Comparison of ENCODE assay signal across 8 cellular contexts in genomic region chr12:81450920-81451739, GRCh38.
A peak's percentile ranks its signal among the peaks of the same experiment; 100 is the strongest.
DNase-seq lines count a peak whose midpoint lies in the region; ATAC-seq and TF ChIP-seq lines count a peak whose summit lies in the region.

No MANE protein-coding gene starts in this region.

- peak; percentile 37 for TF ChIP-seq RAD21 in neural cell (conservative IDR thresholded peaks at IDR 0.05)

- peak; percentile 70 for ATAC-seq in GM18505 (IDR thresholded peaks at IDR 0.05; ENCODE audit: unreplicated experiment)
- no peak for ATAC-seq in HG02970 (IDR thresholded peaks at IDR 0.05; ENCODE audit: low FRiP score, unreplicated experiment)

- BruUV-seq in PC-9 (replicated peaks; lab: Mats Ljungman, UMichigan): no TSS peak

- H3K4me3 ChIP-seq in PC-9 (no peak overlapping the region), neural cell (ENCODE audit: low read length) (no peak overlapping the region)

- DNase-seq in AG08395 (ENCODE audit: low spot score) (peak; percentile 58), HuH-7 (ENCODE audit: low spot score) (peak; percentile 51), PC-9 (peak; percentile 11 to 39), erythroblast (lab: John Stamatoyannopoulos, UW) (peak; percentile 12 to 39)
- no peak for DNase-seq in activated CD4-positive, alpha-beta T cell treated with anti-CD3 and anti-CD28 coated beads for 4 hours

- TF ChIP-seq POLR2A in GM18505 (IDR thresholded peaks at IDR 0.05; ENCODE audit: borderline replicate concordance, extremely low read depth, insufficient read depth, insufficient read length): no peak
- no peak for TF ChIP-seq POLR2A in erythroblast (IDR thresholded peaks at IDR 0.05; ENCODE audit: low read length)

- H3K9me2 ChIP-seq in PC-9 (ENCODE audit: insufficient read depth): no peaks in the 10 kb centered on the region
- H3K9me2 ChIP-seq in neural cell (ENCODE audit: insufficient read depth, low read length): no peaks in the 10 kb centered on the region

- no peaks in the 10 kb centered on the region for H4K20me1 ChIP-seq in PC-9 (ENCODE audit: insufficient read depth)
- no peaks in the 10 kb centered on the region for H4K20me1 ChIP-seq in neural cell (ENCODE audit: insufficient read depth)

- TF ChIP-seq EP300 in neural cell (conservative IDR thresholded peaks at IDR 0.05; ENCODE audit: poor library complexity, severe bottlenecking): no peak

- H3K27me3 ChIP-seq in PC-9 (ENCODE audit: insufficient read depth, low read depth): no peaks in the 10 kb centered on the region
- H3K27me3 ChIP-seq in neural cell (ENCODE audit: insufficient read depth, low read depth, low read length): no peaks in the 10 kb centered on the region

- no peak overlapping the region for H2AFZ ChIP-seq in PC-9
- H2AFZ ChIP-seq in neural cell (ENCODE audit: low read depth, low read length): no peak overlapping the region

- no peaks in the 10 kb centered on the region for H3K79me2 ChIP-seq in PC-9 (ENCODE audit: low read depth)
- no peaks in the 10 kb centered on the region for H3K79me2 ChIP-seq in neural cell (replicated peaks; ENCODE audit: insufficient read depth, low read length)

- POLR2A ChIA-PET in PC-9 (lab: Charles Lee; ENCODE audit: unreplicated experiment): no interaction called here

- TF ChIP-seq CTCF in PC-9 (conservative IDR thresholded peaks at IDR 0.05) (peak; percentile 83), neural cell (IDR thresholded peaks at IDR 0.05; ENCODE audit: poor library complexity, severe bottlenecking) (peak; percentile 37)

- H3K9ac ChIP-seq in neural cell (ENCODE audit: low read length): no peak overlapping the region

- H3K27ac ChIP-seq in PC-9: no peak overlapping the region
- no peak overlapping the region for H3K27ac ChIP-seq in neural cell (ENCODE audit: low read length)

- no peaks in the 10 kb centered on the region for H3K9me3 ChIP-seq in PC-9 (ENCODE audit: insufficient read depth, low read depth)
- no peaks in the 10 kb centered on the region for H3K9me3 ChIP-seq in neural cell (ENCODE audit: low read length)

- CTCF ChIA-PET in PC-9 (lab: Charles Lee): interaction anchor here (0.8 kb wide), 1 partner anchor 22 kb away, joined by 3 read pairs; no protein-coding TSS in a partner anchor

- H3K36me3 ChIP-seq in PC-9 (ENCODE audit: low read depth) (no peaks in the 10 kb centered on the region), neural cell (ENCODE audit: insufficient read depth, low read length) (no peaks in the 10 kb centered on the region)

- H3F3A ChIP-seq in PC-9 (ENCODE audit: insufficient read depth, low read depth) (no peaks in the 10 kb centered on the region), neural cell (ENCODE audit: insufficient read depth, low read length, poor library complexity, severe bottlenecking) (no peaks in the 10 kb centered on the region)

- H3K4me2 ChIP-seq in PC-9: no peak overlapping the region
- H3K4me2 ChIP-seq in neural cell (ENCODE audit: low read length): no peak overlapping the region

- intact Hi-C loops in PC-9 (cut with micrococcal nuclease; ENCODE audit: unreplicated experiment): loop anchor here (1.0 kb wide), 1 partner anchor 176 kb away; no protein-coding TSS in a partner anchor

- H3K4me1 ChIP-seq in PC-9 (replicated peaks; ENCODE audit: insufficient read depth): no peaks in the 10 kb centered on the region

TF ChIP-seq in neural cell, 6 proteins besides CTCF, POLR2A, EP300 and RAD21:
- TF ChIP-seq SMC3 (conservative IDR thresholded peaks at IDR 0.05; ENCODE audit: poor library complexity): peak; percentile 36
- no peak for TF ChIP-seq EZH2 (IDR thresholded peaks at IDR 0.05; ENCODE audit: borderline replicate concordance, insufficient read depth, low read length, poor library complexity, severe bottlenecking)
- TF ChIP-seq, protein P1, sequence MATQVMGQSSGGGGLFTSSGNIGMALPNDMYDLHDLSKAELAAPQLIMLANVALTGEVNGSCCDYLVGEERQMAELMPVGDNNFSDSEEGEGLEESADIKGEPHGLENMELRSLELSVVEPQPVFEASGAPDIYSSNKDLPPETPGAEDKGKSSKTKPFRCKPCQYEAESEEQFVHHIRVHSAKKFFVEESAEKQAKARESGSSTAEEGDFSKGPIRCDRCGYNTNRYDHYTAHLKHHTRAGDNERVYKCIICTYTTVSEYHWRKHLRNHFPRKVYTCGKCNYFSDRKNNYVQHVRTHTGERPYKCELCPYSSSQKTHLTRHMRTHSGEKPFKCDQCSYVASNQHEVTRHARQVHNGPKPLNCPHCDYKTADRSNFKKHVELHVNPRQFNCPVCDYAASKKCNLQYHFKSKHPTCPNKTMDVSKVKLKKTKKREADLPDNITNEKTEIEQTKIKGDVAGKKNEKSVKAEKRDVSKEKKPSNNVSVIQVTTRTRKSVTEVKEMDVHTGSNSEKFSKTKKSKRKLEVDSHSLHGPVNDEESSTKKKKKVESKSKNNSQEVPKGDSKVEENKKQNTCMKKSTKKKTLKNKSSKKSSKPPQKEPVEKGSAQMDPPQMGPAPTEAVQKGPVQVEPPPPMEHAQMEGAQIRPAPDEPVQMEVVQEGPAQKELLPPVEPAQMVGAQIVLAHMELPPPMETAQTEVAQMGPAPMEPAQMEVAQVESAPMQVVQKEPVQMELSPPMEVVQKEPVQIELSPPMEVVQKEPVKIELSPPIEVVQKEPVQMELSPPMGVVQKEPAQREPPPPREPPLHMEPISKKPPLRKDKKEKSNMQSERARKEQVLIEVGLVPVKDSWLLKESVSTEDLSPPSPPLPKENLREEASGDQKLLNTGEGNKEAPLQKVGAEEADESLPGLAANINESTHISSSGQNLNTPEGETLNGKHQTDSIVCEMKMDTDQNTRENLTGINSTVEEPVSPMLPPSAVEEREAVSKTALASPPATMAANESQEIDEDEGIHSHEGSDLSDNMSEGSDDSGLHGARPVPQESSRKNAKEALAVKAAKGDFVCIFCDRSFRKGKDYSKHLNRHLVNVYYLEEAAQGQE (IDR thresholded peaks at IDR 0.05; ENCODE audit: borderline replicate concordance): no peak
- no peak for TF ChIP-seq MXI1 (conservative IDR thresholded peaks at IDR 0.05; ENCODE audit: poor library complexity, severe bottlenecking)
- TF ChIP-seq TAF1 (IDR thresholded peaks at IDR 0.05; ENCODE audit: low read depth): no peak
- TF ChIP-seq POLR2AphosphoS5 (IDR thresholded peaks at IDR 0.05): no peak

Comparison
In these comparisons a context has a peak if more than half of its experiments do, and no peak if none do; other contexts are left out.
1. DNase-seq: peak in AG08395 (single experiment), HuH-7 (single experiment), PC-9 (2 of 2) and erythroblast (2 of 2); none in activated CD4-positive, alpha-beta T cell treated with anti-CD3 and anti-CD28 coated beads for 4 hours (0 of 2).